Comparison of ENCODE assay signal across 9 cellular contexts in genomic region chr7:157397751-157398691, GRCh38.
A peak's percentile ranks its signal among the peaks of the same experiment; 100 is the strongest.
DNase-seq lines count a peak whose midpoint lies in the region; ATAC-seq, FAIRE-seq and TF ChIP-seq lines count a peak whose summit lies in the region.
"Had no signal": no experiment of that assay in that cellular context is flagged by ENCODE, and none has a peak within 500 bp of the region (broad histone marks: within the 10 kb centered on the region; RNA-seq: fewer than 3 reads in every experiment).

No MANE protein-coding gene starts in this region.

- H3K9me3 ChIP-seq in muscle layer of duodenum (ENCODE audit: control insufficient read depth in 1 of 2, low read length in 2 of 2): no peaks in the 10 kb centered on the region

- H3K36me3 Mint-ChIP-seq in HFFc6 (ENCODE audit: low read depth) (peaks cover 35% of the 10 kb centered on the region), endothelial cell (ENCODE audit: low read depth, unreplicated experiment) (peaks cover 33% of the 10 kb centered on the region)

- TF ChIP-seq CTCF in HFFc6 (IDR thresholded peaks at IDR 0.05) (peak; percentile 80), endothelial cell (IDR thresholded peaks at IDR 0.05; ENCODE audit: unreplicated experiment) (no peak)

- H3K4me3 ChIP-seq in muscle layer of duodenum (ENCODE audit: low read depth in 1 of 2, low read length in 2 of 2): no peak overlapping the region

- H3K9me3 Mint-ChIP-seq in HFFc6: no peaks in the 10 kb centered on the region; the same call in 1 of the 2 replicates
- no peaks in the 10 kb centered on the region for H3K9me3 Mint-ChIP-seq in endothelial cell (ENCODE audit: unreplicated experiment)
- H3K9me3 Mint-ChIP-seq: activated B cell treated with CpG ODN at 0.5 μM for 24 hours had no signal

- peaks cover 66% of the 10 kb centered on the region for H3K4me1 Mint-ChIP-seq in HFFc6 (ENCODE audit: low read depth)
- H3K4me1 Mint-ChIP-seq in endothelial cell (ENCODE audit: unreplicated experiment): peaks cover 12% of the 10 kb centered on the region

- no peak for ATAC-seq in HG03095 (IDR thresholded peaks at IDR 0.05; ENCODE audit: unreplicated experiment)
- no peak for ATAC-seq in GM18502 (IDR thresholded peaks at IDR 0.05; ENCODE audit: poor library complexity, unreplicated experiment)

- H3K27me3 ChIP-seq in muscle layer of duodenum (ENCODE audit: low read depth, low read length): no peaks in the 10 kb centered on the region

- DNase-seq in DMS114 treated with DMSO at 0.1 percent for 48 hours (lab: John Stamatoyannopoulos, UW; ENCODE audit: unreplicated experiment) (peak; percentile 9), HFFc6 (peak; percentile 73), RCC 7860 (ENCODE audit: low spot score) (peak; percentile 22), endothelial cell (ENCODE audit: low spot score) (peak; percentile 48)
- DNase-seq in stimulated activated CD4-positive, alpha-beta T cell treated with anti-CD3 and anti-CD28 coated beads, Interleukin-2, amount 100 ng/mL, for 48 hours: no peak
- DNase-seq: activated B cell treated with CpG ODN at 0.5 μM for 24 hours had no signal

- H3K4me1 ChIP-seq in muscle layer of duodenum (ENCODE audit: control insufficient read depth in 1 of 2, insufficient read depth in 2 of 2, low read length in 2 of 2): peaks cover 0 to 4% of the 10 kb centered on the region in 2 donors

- no peak for FAIRE-seq in RCC 7860 (lab: Jason Lieb, UNC)

- H3K27ac ChIP-seq in muscle layer of duodenum (ENCODE audit: low read length): peak overlapping the region; percentile 33

- H3K4me3 Mint-ChIP-seq in HFFc6: peak overlapping the region; percentile 85
- H3K4me3 Mint-ChIP-seq in endothelial cell (ENCODE audit: unreplicated experiment): peak overlapping the region; percentile 27
- H3K4me3 Mint-ChIP-seq: activated B cell treated with CpG ODN at 0.5 μM for 24 hours had no signal

- H3K27ac Mint-ChIP-seq in HFFc6 (peak overlapping the region; percentile 94), endothelial cell (ENCODE audit: unreplicated experiment) (peak overlapping the region; percentile 72)
- H3K27ac Mint-ChIP-seq: activated B cell treated with CpG ODN at 0.5 μM for 24 hours had no signal

- H3K27me3 Mint-ChIP-seq in HFFc6 (ENCODE audit: insufficient read depth): peaks cover 8% of the 10 kb centered on the region; the same call in 1 of the 2 replicates
- H3K27me3 Mint-ChIP-seq in endothelial cell (ENCODE audit: unreplicated experiment): peaks cover 3% of the 10 kb centered on the region
- H3K27me3 Mint-ChIP-seq: activated B cell treated with CpG ODN at 0.5 μM for 24 hours had no signal

- H3K36me3 ChIP-seq in muscle layer of duodenum (ENCODE audit: control insufficient read depth in 1 of 2, insufficient read depth in 2 of 2, low read length in 2 of 2): peaks cover 4 to 12% of the 10 kb centered on the region in 2 donors

Comparison
In these comparisons a context has a peak if more than half of its experiments do, and no peak if none do; other contexts are left out.
1. DNase-seq: peak in DMS114 treated with DMSO at 0.1 percent for 48 hours (single experiment), HFFc6 (single experiment), RCC 7860 (single experiment) and endothelial cell (single experiment); none in stimulated activated CD4-positive, alpha-beta T cell treated with anti-CD3 and anti-CD28 coated beads, Interleukin-2, amount 100 ng/mL, for 48 hours (0 of 2).